ENCODE assay signal across 8 cellular contexts in genomic region chrX:57592894-57593215, GRCh38. TPM values are rescaled to one million over a fixed set of nuclear protein-coding genes. Genes with fewer than 3 reads are reported as not detected.
A peak's percentile ranks its signal among the peaks of the same experiment; 100 is the strongest.
DNase-seq lines count a peak whose midpoint lies in the region; ATAC-seq and TF ChIP-seq lines count a peak whose summit lies in the region.
"Not testable (repeated sequence)": the region's sequence is repeated elsewhere in the genome, so short reads cannot be mapped to it uniquely, and the experiment has no call there.

No MANE protein-coding gene starts in this region.

- no CpG with 5 or more reads among the region's 15 CpGs for WGBS in mesendoderm (ENCODE audit: extremely low coverage, insufficient coverage, low lambda C conversion rate)

- not testable (repeated sequence) for H3K79me2 ChIP-seq in mesendoderm (ENCODE audit: control insufficient read depth, insufficient read depth, low read length)

- H3K9me3 Mint-ChIP-seq in activated T-cell treated with anti-CD3 and anti-CD28 coated beads, Interleukin-2, amount 50 U/mL, for 4 hours; stimulated activated naive B cell treated with anti-CD40 and anti-IgM and Interleukin-4, amounts not matched to agents 10 μg/mL and 1 μg/mL and 100 μg/mL, for 72 hours: not testable (repeated sequence)

- peak overlapping the region; percentile 56 for H3K9ac ChIP-seq in mesendoderm (ENCODE audit: low read length)

- peak overlapping the region; percentile 25 for H3K27ac Mint-ChIP-seq in stimulated activated naive B cell treated with anti-CD40 and anti-IgM and Interleukin-4, amounts not matched to agents 10 μg/mL and 1 μg/mL and 100 μg/mL, for 72 hours

- H4K8ac ChIP-seq in mesendoderm (ENCODE audit: low read depth, low read length): not testable (repeated sequence)

- not testable (repeated sequence) for H3K56ac ChIP-seq in mesendoderm (ENCODE audit: low read length)

- not testable (repeated sequence) for H3K4ac ChIP-seq in mesendoderm (ENCODE audit: low read depth, low read length)

- not testable (repeated sequence) for H3K4me1 ChIP-seq in mesendoderm (ENCODE audit: control insufficient read depth, low read depth, low read length)

- ATAC-seq in GM21381 (IDR thresholded peaks at IDR 0.05; ENCODE audit: unreplicated experiment): peak; percentile 57
- ATAC-seq in HG03378 (IDR thresholded peaks at IDR 0.05; ENCODE audit: unreplicated experiment): peak; percentile 53
- ATAC-seq in activated T-cell treated with anti-CD3 and anti-CD28 coated beads, Interleukin-2, amount 50 U/mL, for 4 hours: peak; percentile 8 to 12
- ATAC-seq in stimulated activated naive B cell treated with anti-CD40 and anti-IgM and Interleukin-4, amounts not matched to agents 10 μg/mL and 1 μg/mL and 100 μg/mL, for 72 hours (replicated peaks): peak; percentile 64 to 65

- H3K4me3 ChIP-seq in epithelial cell of proximal tubule (ENCODE audit: low read depth, low read length): peak overlapping the region; percentile 58
- not testable (repeated sequence) for H3K4me3 ChIP-seq in mesendoderm (ENCODE audit: low read length)

- not testable (repeated sequence) for H2BK120ac ChIP-seq in mesendoderm (ENCODE audit: low read depth, low read length)

- not testable (repeated sequence) for H2AK5ac ChIP-seq in mesendoderm (ENCODE audit: low read length)

- DNase-seq in DMS153 (lab: John Stamatoyannopoulos, UW): peak; percentile 29
- DNase-seq in NCI-H774 (lab: John Stamatoyannopoulos, UW): peak; percentile 11
- not testable (repeated sequence) for DNase-seq in activated T-cell treated with anti-CD3 and anti-CD28 coated beads, Interleukin-2, amount 50 U/mL, for 4 hours; epithelial cell of proximal tubule (ENCODE audit: low read depth)
- DNase-seq in mesendoderm: peak; percentile 69
- DNase-seq in stimulated activated naive B cell treated with anti-CD40 and anti-IgM and Interleukin-4, amounts not matched to agents 10 μg/mL and 1 μg/mL and 100 μg/mL, for 72 hours: peak; percentile 24

- H3K36me3 ChIP-seq in mesendoderm (ENCODE audit: control insufficient read depth, insufficient read depth, low read length): not testable (repeated sequence)

- H3K27ac ChIP-seq in mesendoderm (ENCODE audit: low read depth, low read length): peak overlapping the region; percentile 19

- not testable (repeated sequence) for H4K5ac ChIP-seq in mesendoderm (ENCODE audit: low read length)

- peak; percentile 26 for TF ChIP-seq CTCF in epithelial cell of proximal tubule (conservative IDR thresholded peaks at IDR 0.05; ENCODE audit: low read depth, low read length)

- H3K18ac ChIP-seq in mesendoderm (ENCODE audit: low read length): not testable (repeated sequence)

- not testable (repeated sequence) for H2BK5ac ChIP-seq in mesendoderm (ENCODE audit: low read length)

- H3K27me3 Mint-ChIP-seq in activated T-cell treated with anti-CD3 and anti-CD28 coated beads, Interleukin-2, amount 50 U/mL, for 4 hours (ENCODE audit: low read depth); stimulated activated naive B cell treated with anti-CD40 and anti-IgM and Interleukin-4, amounts not matched to agents 10 μg/mL and 1 μg/mL and 100 μg/mL, for 72 hours: not testable (repeated sequence)

- H3K4me2 ChIP-seq in mesendoderm (ENCODE audit: low read length): not testable (repeated sequence)

- H3K27me3 ChIP-seq in mesendoderm (ENCODE audit: insufficient read depth, low read length, poor library complexity): not testable (repeated sequence)

- H2BK15ac ChIP-seq in mesendoderm (replicated peaks; ENCODE audit: low read depth): not testable (repeated sequence)

- H3K4me3 Mint-ChIP-seq in activated T-cell treated with anti-CD3 and anti-CD28 coated beads, Interleukin-2, amount 50 U/mL, for 4 hours: peak overlapping the region; percentile 63
- peak overlapping the region; percentile 56 to 78 for H3K4me3 Mint-ChIP-seq in stimulated activated naive B cell treated with anti-CD40 and anti-IgM and Interleukin-4, amounts not matched to agents 10 μg/mL and 1 μg/mL and 100 μg/mL, for 72 hours

- H3K79me1 ChIP-seq in mesendoderm (ENCODE audit: low read length): not testable (repeated sequence)

- H3K4me1 Mint-ChIP-seq in activated T-cell treated with anti-CD3 and anti-CD28 coated beads, Interleukin-2, amount 50 U/mL, for 4 hours (ENCODE audit: low read depth): peaks cover 45% of the 10 kb centered on the region
- H3K4me1 Mint-ChIP-seq in stimulated activated naive B cell treated with anti-CD40 and anti-IgM and Interleukin-4, amounts not matched to agents 10 μg/mL and 1 μg/mL and 100 μg/mL, for 72 hours: peaks cover 14 to 28% of the 10 kb centered on the region in 2 donors

- not testable (repeated sequence) for H3K23ac ChIP-seq in mesendoderm (ENCODE audit: low read length)

- H3K36me3 Mint-ChIP-seq in activated T-cell treated with anti-CD3 and anti-CD28 coated beads, Interleukin-2, amount 50 U/mL, for 4 hours (ENCODE audit: insufficient read depth): peaks cover 17% of the 10 kb centered on the region
- H3K36me3 Mint-ChIP-seq in stimulated activated naive B cell treated with anti-CD40 and anti-IgM and Interleukin-4, amounts not matched to agents 10 μg/mL and 1 μg/mL and 100 μg/mL, for 72 hours: peaks cover 7 to 12% of the 10 kb centered on the region in 2 donors

RNA-seq across cellular contexts. Expression of gene ZXDB, which starts 1.0 kb away (rescaled TPM):
- 1 to 10 TPM; 5.3 to 6.8 (median 6.2) TPM for total RNA-seq in activated T-cell treated with anti-CD3 and anti-CD28 coated beads, Interleukin-2, amount 50 U/mL, for 4 hours
- 5.1 and 5.2 TPM in 2 replicates for total RNA-seq in epithelial cell of proximal tubule
- 3.7 TPM for polyA plus RNA-seq in mesendoderm (2013, experiment 1 of 2)
- polyA plus RNA-seq in mesendoderm (2013, experiment 2 of 2): 3.6 TPM

Comparison
In these comparisons a context has a peak if more than half of its experiments do, and no peak if none do; other contexts are left out.
1. ATAC-seq: peak in every context shown above with its lines; median percentile 64 in stimulated activated naive B cell treated with anti-CD40 and anti-IgM and Interleukin-4, amounts not matched to agents 10 μg/mL and 1 μg/mL and 100 μg/mL, for 72 hours; 57 in GM21381; 53 in HG03378; 10 in activated T-cell treated with anti-CD3 and anti-CD28 coated beads, Interleukin-2, amount 50 U/mL, for 4 hours.